Comparison of ENCODE assay signal across 2 cellular contexts in the genomic region with DNA sequence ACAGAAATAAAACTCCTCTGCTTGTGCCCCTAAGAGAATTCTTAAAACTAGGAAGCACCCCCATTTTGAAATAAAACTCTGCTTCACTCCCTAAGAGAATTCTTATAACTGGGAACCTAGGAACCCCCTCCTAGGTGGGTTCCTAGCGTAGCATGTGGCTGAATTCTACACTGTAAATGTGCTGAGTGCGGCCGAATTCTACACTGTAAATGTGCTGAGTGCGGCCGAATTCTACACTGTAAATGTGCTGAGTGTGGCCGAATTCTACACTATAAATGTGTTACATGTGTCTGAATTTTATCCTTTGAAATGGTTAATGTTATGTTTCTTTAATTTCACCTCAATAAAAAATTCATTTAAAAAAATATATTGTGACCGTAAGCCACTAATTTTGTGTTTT.
TF ChIP-seq lines count a peak whose summit lies in the region.

No MANE protein-coding gene starts in this region.

TF ChIP-seq in HepG2, 621 proteins besides CTCF, POLR2A, EP300 and RAD21:
- TF ChIP-seq PHF20 (CRISPR knock-in tag; IDR thresholded peaks at IDR 0.05) (no peak), MAFF (IDR thresholded peaks at IDR 0.05; ENCODE audit: low read depth, low read length) (peak; percentile 95), MAFK (conservative IDR thresholded peaks at IDR 0.05 in 1 of 2, IDR thresholded peaks at IDR 0.05 in 1 of 2; ENCODE audit: low read length in 2 of 2) (peak; percentile 94 to 96)

TF ChIP-seq in H1, 55 proteins besides CTCF, POLR2A, EP300 and RAD21:
- TF ChIP-seq MAFK (IDR thresholded peaks at IDR 0.05; ENCODE audit: low read depth, low read length) (peak; percentile 48), TAF7 (optimal IDR thresholded peaks at IDR 0.05; ENCODE audit: borderline replicate concordance, low read depth, low read length) (no peak)
